1 cellular context compared by ENCODE assay signal in the genomic region with DNA sequence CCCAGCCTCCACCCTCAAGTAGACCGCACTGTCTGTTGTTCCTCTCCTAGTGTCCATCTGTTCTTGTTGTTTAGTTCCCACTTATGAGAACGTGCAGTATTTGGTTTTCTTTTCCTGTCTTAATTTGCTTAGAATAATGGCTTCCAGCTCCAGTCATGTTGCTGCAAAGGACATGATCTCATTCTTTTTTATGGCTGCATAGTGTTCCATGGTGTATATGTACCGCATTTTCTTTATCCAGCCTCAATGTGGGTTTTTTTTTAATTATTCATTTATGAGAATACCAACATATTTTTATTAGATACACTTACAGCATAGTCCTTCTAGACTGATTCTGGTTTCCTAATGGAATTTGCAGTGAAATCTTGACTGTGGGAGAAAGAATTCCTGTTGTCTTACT.
TF ChIP-seq lines count a peak whose summit lies in the region.

No MANE protein-coding gene starts in this region.

TF ChIP-seq in HEK293, 187 proteins besides CTCF, POLR2A, EP300 and RAD21 (continued from another document):
- TF ChIP-seq, protein P1, sequence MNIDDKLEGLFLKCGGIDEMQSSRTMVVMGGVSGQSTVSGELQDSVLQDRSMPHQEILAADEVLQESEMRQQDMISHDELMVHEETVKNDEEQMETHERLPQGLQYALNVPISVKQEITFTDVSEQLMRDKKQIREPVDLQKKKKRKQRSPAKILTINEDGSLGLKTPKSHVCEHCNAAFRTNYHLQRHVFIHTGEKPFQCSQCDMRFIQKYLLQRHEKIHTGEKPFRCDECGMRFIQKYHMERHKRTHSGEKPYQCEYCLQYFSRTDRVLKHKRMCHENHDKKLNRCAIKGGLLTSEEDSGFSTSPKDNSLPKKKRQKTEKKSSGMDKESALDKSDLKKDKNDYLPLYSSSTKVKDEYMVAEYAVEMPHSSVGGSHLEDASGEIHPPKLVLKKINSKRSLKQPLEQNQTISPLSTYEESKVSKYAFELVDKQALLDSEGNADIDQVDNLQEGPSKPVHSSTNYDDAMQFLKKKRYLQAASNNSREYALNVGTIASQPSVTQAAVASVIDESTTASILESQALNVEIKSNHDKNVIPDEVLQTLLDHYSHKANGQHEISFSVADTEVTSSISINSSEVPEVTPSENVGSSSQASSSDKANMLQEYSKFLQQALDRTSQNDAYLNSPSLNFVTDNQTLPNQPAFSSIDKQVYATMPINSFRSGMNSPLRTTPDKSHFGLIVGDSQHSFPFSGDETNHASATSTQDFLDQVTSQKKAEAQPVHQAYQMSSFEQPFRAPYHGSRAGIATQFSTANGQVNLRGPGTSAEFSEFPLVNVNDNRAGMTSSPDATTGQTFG (tag by site-specific recombination; IDR thresholded peaks at IDR 0.05; ENCODE audit: borderline replicate concordance): no peak
